Comparison of ENCODE assay signal across 9 cellular contexts in genomic region chr20:45993197-45993951, GRCh38. TPM values are rescaled to one million over a fixed set of nuclear protein-coding genes. Genes with fewer than 3 reads are reported as not detected.
A peak's percentile ranks its signal among the peaks of the same experiment; 100 is the strongest.
DNase-seq lines count a peak whose midpoint lies in the region; ATAC-seq and TF ChIP-seq lines count a peak whose summit lies in the region.
"Had no signal": no experiment of that assay in that cellular context is flagged by ENCODE, and none has a peak within 500 bp of the region (broad histone marks: within the 10 kb centered on the region; RNA-seq: fewer than 3 reads in every experiment).

No MANE protein-coding gene starts in this region.

- H3K36me3 ChIP-seq in A673 (ENCODE audit: insufficient read depth, low read length, poor library complexity, severe bottlenecking): no peaks in the 10 kb centered on the region
- no peaks in the 10 kb centered on the region for H3K36me3 ChIP-seq in SJCRH30
- H3K36me3 ChIP-seq in body of pancreas (replicated peaks in 1 of 2; ENCODE audit: insufficient read depth in 1 of 2, low read depth in 2 of 2): no peaks in the 10 kb centered on the region

- TF ChIP-seq CTCF in A673 (conservative IDR thresholded peaks at IDR 0.05; ENCODE audit: low read depth, low read length) (no peak), foreskin keratinocyte (conservative IDR thresholded peaks at IDR 0.05) (no peak), body of pancreas (IDR thresholded peaks at IDR 0.05) (no peak)

- CTCF ChIA-PET in A673 (lab: Charles Lee): interaction anchor here (0.7 kb wide), 1 partner anchor 19 kb away, joined by 3 read pairs; no protein-coding TSS in a partner anchor

- POLR2A ChIA-PET in A673 (lab: Charles Lee; ENCODE audit: low non-redundant PET): no interaction called here

- H3K27me3 ChIP-seq in A673 (replicated peaks; ENCODE audit: insufficient read depth, low read depth, low read length, poor library complexity): no peaks in the 10 kb centered on the region
- peaks cover 12% of the 10 kb centered on the region for H3K27me3 ChIP-seq in SJCRH30
- no peaks in the 10 kb centered on the region for H3K27me3 ChIP-seq in foreskin keratinocyte
- H3K27me3 ChIP-seq in body of pancreas: peaks cover 0 to 1% of the 10 kb centered on the region in 2 donors

- intact Hi-C loops in A673 (cut with micrococcal nuclease; ENCODE audit: unreplicated experiment): no loop called here
- intact Hi-C loops in body of pancreas (cut with DNase I): no loop called here
- intact Hi-C loops in head of caudate nucleus (cut with DNase I): no loop called here

- peak; percentile 48 for DNase-seq in A673 (ENCODE audit: low spot score)
- DNase-seq in H4 (ENCODE audit: low spot score): peak; percentile 78
- DNase-seq in SJCRH30: peak; percentile 32 to 43
- peak; percentile 98 to 99 for DNase-seq in foreskin keratinocyte
- DNase-seq in C1 segment of cervical spinal cord (lab: John Stamatoyannopoulos, UW): no peak
- DNase-seq in body of pancreas: no peak
- DNase-seq in UCSD-AML1 (lab: John Stamatoyannopoulos, UW; ENCODE audit: unreplicated experiment): no peak
- DNase-seq in head of caudate nucleus: no peak

- no TSS peak for BruUV-seq in A673 (replicated peaks; lab: Mats Ljungman, UMichigan)

- peaks cover 33% of the 10 kb centered on the region for H3K4me1 ChIP-seq in A673 (ENCODE audit: insufficient read depth, low read length, poor library complexity, severe bottlenecking)
- no peaks in the 10 kb centered on the region for H3K4me1 ChIP-seq in SJCRH30
- peaks cover 16% of the 10 kb centered on the region for H3K4me1 ChIP-seq in foreskin keratinocyte
- H3K4me1 ChIP-seq in body of pancreas: no peaks in the 10 kb centered on the region

- ATAC-seq in foreskin keratinocyte (peak; percentile 99), body of pancreas (no peak)

- H3K4me3 ChIP-seq in A673 (ENCODE audit: low read depth, low read length, poor library complexity, severe bottlenecking): no peak overlapping the region
- H3K4me3 ChIP-seq in SJCRH30: no peak overlapping the region
- no peak overlapping the region for H3K4me3 ChIP-seq in body of pancreas

- H3K9me3 ChIP-seq in A673 (ENCODE audit: low read depth, low read length, poor library complexity, severe bottlenecking): no peaks in the 10 kb centered on the region
- no peaks in the 10 kb centered on the region for H3K9me3 ChIP-seq in SJCRH30 (replicated peaks)
- no peaks in the 10 kb centered on the region for H3K9me3 ChIP-seq in body of pancreas

- TF ChIP-seq POLR2A in body of pancreas (IDR thresholded peaks at IDR 0.05): no peak

- 61 to 62% methylated on average over 11 to 12 of the region's 12 CpGs for WGBS in body of pancreas, 2 donors

- H3K27ac ChIP-seq in A673 (ENCODE audit: low read depth, low read length, poor library complexity, severe bottlenecking) (no peak overlapping the region), SJCRH30 (no peak overlapping the region), foreskin keratinocyte (peak overlapping the region; percentile 88), body of pancreas (no peak overlapping the region)

RNA-seq across cellular contexts. Expression of gene MMP9, which starts 15.3 kb away (rescaled TPM):
- total RNA-seq in A673 (2021): 2.4 and 2.8 TPM in 2 replicates
- not detected in 2 replicates for total RNA-seq in H4 (2014; rRNA removed; shearing (Covaris generic))
- 0.06 TPM in 1 of 2 replicates, not detected in the other for total RNA-seq in SJCRH30 (2014; rRNA removed; shearing (Covaris generic))
- 40.5 and 266 TPM in 2 replicates for total RNA-seq in foreskin keratinocyte
- 44.4 and 338 TPM in 2 replicates for polyA plus RNA-seq in foreskin keratinocyte
- total RNA-seq in body of pancreas: under 1 TPM in 1 of 2 donors, not detected in 1; 0.26 TPM

RNA-seq across cellular contexts. Expression of gene ZNF335, which starts 21.4 kb away (rescaled TPM):
- 31.9 and 32.9 TPM in 2 replicates for total RNA-seq in A673 (2021)
- total RNA-seq in H4 (2014; rRNA removed; shearing (Covaris generic)): 4.3 and 7.1 TPM in 2 replicates
- total RNA-seq in SJCRH30 (2014; rRNA removed; shearing (Covaris generic)): 12.5 and 14.2 TPM in 2 replicates
- 14.2 and 15.7 TPM in 2 replicates for total RNA-seq in foreskin keratinocyte
- polyA plus RNA-seq in foreskin keratinocyte: 8.3 and 8.6 TPM in 2 replicates
- 10 to 100 TPM; 21.8 to 41.9 TPM for total RNA-seq in body of pancreas

RNA-seq across cellular contexts. Expression of gene SLC12A5, which starts 35.6 kb away (rescaled TPM):
- total RNA-seq in A673 (2021) (20.0 and 20.9 TPM in 2 replicates), foreskin keratinocyte (1.7 and 3.2 TPM in 2 replicates), body of pancreas (not detected)
- 0.21 and 4.3 TPM in 2 replicates for total RNA-seq in H4 (2014; rRNA removed; shearing (Covaris generic))
- 3.8 and 8.6 TPM in 2 replicates for total RNA-seq in SJCRH30 (2014; rRNA removed; shearing (Covaris generic))
- 3.6 and 5.9 TPM in 2 replicates for polyA plus RNA-seq in foreskin keratinocyte
- total RNA-seq: lower leg skin had no signal

RNA-seq across cellular contexts. Expression of gene PCIF1, which starts 58.9 kb away (rescaled TPM):
- total RNA-seq in A673 (2021) (47.5 and 55.8 TPM in 2 replicates), foreskin keratinocyte (14.6 and 17.2 TPM in 2 replicates), body of pancreas (10 to 100 TPM; 20.2 to 28.7 TPM)
- 5.2 and 7.7 TPM in 2 replicates for total RNA-seq in H4 (2014; rRNA removed; shearing (Covaris generic))
- 20.6 and 21.7 TPM in 2 replicates for total RNA-seq in SJCRH30 (2014; rRNA removed; shearing (Covaris generic))
- 19.3 and 20.7 TPM in 2 replicates for polyA plus RNA-seq in foreskin keratinocyte

Comparison
In these comparisons a context has a peak if more than half of its experiments do, and no peak if none do; other contexts are left out.
1. DNase-seq: peak in A673 (single experiment), H4 (single experiment), SJCRH30 (2 of 2) and foreskin keratinocyte (2 of 2); none in C1 segment of cervical spinal cord (0 of 14), body of pancreas (0 of 4), UCSD-AML1 (single experiment) and head of caudate nucleus (0 of 42).
2. RNA of gene MMP9, which starts 15.3 kb away (total RNA-seq): 40.5 to 266 TPM in foreskin keratinocyte; 2.4 to 2.8 TPM in A673, 0.26 TPM in body of pancreas, 0.06 TPM in SJCRH30 and not detected in H4; every median in the first group is over 10 times any median in the second.